8 cellular contexts compared by ENCODE assay signal in the genomic region with DNA sequence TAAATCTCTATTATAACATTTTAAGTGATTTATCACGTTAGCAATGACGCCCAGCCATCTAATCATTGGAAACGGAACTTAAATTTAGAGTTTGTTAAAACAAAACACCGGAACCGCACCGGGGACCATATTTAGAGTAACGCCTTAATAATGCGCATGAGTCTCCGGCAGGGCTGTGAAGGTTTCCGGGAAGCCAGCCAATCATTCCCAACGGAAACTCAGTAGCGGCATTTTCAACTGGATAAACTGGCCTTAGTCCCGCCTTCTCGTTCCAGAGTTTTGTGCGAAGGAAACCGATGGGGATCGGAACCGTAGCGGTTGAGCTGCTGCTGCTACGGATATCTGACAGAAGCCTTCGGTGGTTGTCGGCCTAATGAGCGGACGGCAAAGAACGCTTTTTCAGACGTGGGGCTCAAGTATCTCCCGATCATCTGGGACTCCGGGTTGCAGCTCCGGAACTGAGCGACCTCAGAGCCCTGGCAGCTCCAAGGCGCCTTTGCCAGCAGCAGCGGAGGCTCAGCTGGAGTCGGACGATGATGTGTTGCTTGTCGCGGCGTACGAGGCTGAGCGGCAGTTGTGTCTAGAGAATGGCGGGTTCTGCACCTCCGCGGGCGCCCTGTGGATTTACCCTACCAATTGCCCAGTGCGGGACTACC. TPM values are rescaled to one million over a fixed set of nuclear protein-coding genes. Genes with fewer than 3 reads are reported as not detected.
DNase-seq lines count a peak whose midpoint lies in the region; ATAC-seq, FAIRE-seq and TF ChIP-seq lines count a peak whose summit lies in the region.

A gene with protein sequence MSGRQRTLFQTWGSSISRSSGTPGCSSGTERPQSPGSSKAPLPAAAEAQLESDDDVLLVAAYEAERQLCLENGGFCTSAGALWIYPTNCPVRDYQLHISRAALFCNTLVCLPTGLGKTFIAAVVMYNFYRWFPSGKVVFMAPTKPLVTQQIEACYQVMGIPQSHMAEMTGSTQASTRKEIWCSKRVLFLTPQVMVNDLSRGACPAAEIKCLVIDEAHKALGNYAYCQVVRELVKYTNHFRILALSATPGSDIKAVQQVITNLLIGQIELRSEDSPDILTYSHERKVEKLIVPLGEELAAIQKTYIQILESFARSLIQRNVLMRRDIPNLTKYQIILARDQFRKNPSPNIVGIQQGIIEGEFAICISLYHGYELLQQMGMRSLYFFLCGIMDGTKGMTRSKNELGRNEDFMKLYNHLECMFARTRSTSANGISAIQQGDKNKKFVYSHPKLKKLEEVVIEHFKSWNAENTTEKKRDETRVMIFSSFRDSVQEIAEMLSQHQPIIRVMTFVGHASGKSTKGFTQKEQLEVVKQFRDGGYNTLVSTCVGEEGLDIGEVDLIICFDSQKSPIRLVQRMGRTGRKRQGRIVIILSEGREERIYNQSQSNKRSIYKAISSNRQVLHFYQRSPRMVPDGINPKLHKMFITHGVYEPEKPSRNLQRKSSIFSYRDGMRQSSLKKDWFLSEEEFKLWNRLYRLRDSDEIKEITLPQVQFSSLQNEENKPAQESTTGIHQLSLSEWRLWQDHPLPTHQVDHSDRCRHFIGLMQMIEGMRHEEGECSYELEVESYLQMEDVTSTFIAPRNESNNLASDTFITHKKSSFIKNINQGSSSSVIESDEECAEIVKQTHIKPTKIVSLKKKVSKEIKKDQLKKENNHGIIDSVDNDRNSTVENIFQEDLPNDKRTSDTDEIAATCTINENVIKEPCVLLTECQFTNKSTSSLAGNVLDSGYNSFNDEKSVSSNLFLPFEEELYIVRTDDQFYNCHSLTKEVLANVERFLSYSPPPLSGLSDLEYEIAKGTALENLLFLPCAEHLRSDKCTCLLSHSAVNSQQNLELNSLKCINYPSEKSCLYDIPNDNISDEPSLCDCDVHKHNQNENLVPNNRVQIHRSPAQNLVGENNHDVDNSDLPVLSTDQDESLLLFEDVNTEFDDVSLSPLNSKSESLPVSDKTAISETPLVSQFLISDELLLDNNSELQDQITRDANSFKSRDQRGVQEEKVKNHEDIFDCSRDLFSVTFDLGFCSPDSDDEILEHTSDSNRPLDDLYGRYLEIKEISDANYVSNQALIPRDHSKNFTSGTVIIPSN (N-terminal part only) (plus strand): TSS at position 272 of the 656 bp plus-strand sequence. CDS start 102 bp downstream, at position 374.

- no peaks in the 10 kb centered on the region for H3K27me3 ChIP-seq in MG63

- no peaks in the 10 kb centered on the region for H3K9me3 ChIP-seq in MG63

- H3K9me3 Mint-ChIP-seq in nephron progenitor cell, result no peaks in the 10 kb centered on the region
- H3K9me3 Mint-ChIP-seq in stimulated activated naive CD8-positive, alpha-beta T cell treated with anti-CD3 and anti-CD28 coated beads, Interleukin-15, amount 100 ng/mL, for 72 hours, result no peaks in the 10 kb centered on the region

- peaks cover 46% of the 10 kb centered on the region for H3K4me1 Mint-ChIP-seq in nephron progenitor cell
- H3K4me1 Mint-ChIP-seq in stimulated activated naive CD8-positive, alpha-beta T cell treated with anti-CD3 and anti-CD28 coated beads, Interleukin-15, amount 100 ng/mL, for 72 hours, result peaks cover 26% of the 10 kb centered on the region

- H3K4me3 ChIP-seq in MG63 (peak within 1 kb of the TSS; percentile 89), fibroblast of the aortic adventitia (ENCODE audit: low read depth, low read length) (peak within 1 kb of the TSS; percentile 80)

- DNase-seq in EH (ENCODE audit: low read depth) (peak; percentile 97), H54 (ENCODE audit: insufficient read length, low spot score) (peak; percentile 36), MG63 (peak; percentile 88), SHP77 treated with DMSO at 0.1 percent for 48 hours (lab: John Stamatoyannopoulos, UW) (peak; percentile 94), fibroblast of the aortic adventitia (ENCODE audit: low read depth) (peak; percentile 99), nephron progenitor cell (peak; percentile 82)
- peak; percentile 93 for DNase-seq in activated effector memory CD4-positive, alpha-beta T cell treated with anti-CD3 and anti-CD28 coated beads, Interleukin-2, amount 50 U/mL, for 16 hours
- peak; percentile 78 to 87 for DNase-seq in stimulated activated naive CD8-positive, alpha-beta T cell treated with anti-CD3 and anti-CD28 coated beads, Interleukin-15, amount 100 ng/mL, for 72 hours

- ATAC-seq in stimulated activated naive CD8-positive, alpha-beta T cell treated with anti-CD3 and anti-CD28 coated beads, Interleukin-15, amount 100 ng/mL, for 72 hours, result peak; percentile 55

- peaks cover 6% of the 10 kb centered on the region for H3K36me3 Mint-ChIP-seq in nephron progenitor cell (ENCODE audit: low read depth)

- peaks cover 3% of the 10 kb centered on the region for H3K27me3 Mint-ChIP-seq in nephron progenitor cell (ENCODE audit: low read depth, poor library complexity)
- H3K27me3 Mint-ChIP-seq in stimulated activated naive CD8-positive, alpha-beta T cell treated with anti-CD3 and anti-CD28 coated beads, Interleukin-15, amount 100 ng/mL, for 72 hours, result no peaks in the 10 kb centered on the region

- H3K27ac Mint-ChIP-seq in nephron progenitor cell, result peak within 1 kb of the TSS; percentile 100
- H3K27ac Mint-ChIP-seq in stimulated activated naive CD8-positive, alpha-beta T cell treated with anti-CD3 and anti-CD28 coated beads, Interleukin-15, amount 100 ng/mL, for 72 hours, result peak within 1 kb of the TSS; percentile 99 to 100

- H3K36me3 ChIP-seq in MG63, result no peaks in the 10 kb centered on the region; the same call in 1 of the 2 replicates

- peak within 1 kb of the TSS; percentile 99 for H3K4me3 Mint-ChIP-seq in nephron progenitor cell
- peak within 1 kb of the TSS; percentile 96 to 100 for H3K4me3 Mint-ChIP-seq in stimulated activated naive CD8-positive, alpha-beta T cell treated with anti-CD3 and anti-CD28 coated beads, Interleukin-15, amount 100 ng/mL, for 72 hours

- TF ChIP-seq POLR2A in H54 (IDR thresholded peaks at IDR 0.05; ENCODE audit: low read depth, low read length), result peak; percentile 58

- TF ChIP-seq CTCF in fibroblast of the aortic adventitia (IDR thresholded peaks at IDR 0.05; ENCODE audit: insufficient read depth, low read length) (no peak), nephron progenitor cell (IDR thresholded peaks at IDR 0.05) (no peak)

- peak; percentile 96 for FAIRE-seq in H54 (lab: Jason Lieb, UNC)

RNA-seq across cellular contexts. Expression of the gene that starts here (rescaled TPM):
- total RNA-seq in MG63 (2014; rRNA removed; shearing (Covaris generic); ENCODE audit: low replicate concordance), result 2.2 and 6.1 TPM in 2 replicates
- total RNA-seq in fibroblast of the aortic adventitia (ENCODE audit: low replicate concordance), result 12.7 and 13.9 TPM in 2 replicates

Comparison
In these comparisons a context has a peak if more than half of its experiments do, and no peak if none do; other contexts are left out.
1. Peak in every context shown above with its lines: DNase-seq, ATAC-seq and H3K4me3 ChIP-seq.
2. DNase-seq: peak in every context shown above with its lines; median percentile 99 in fibroblast of the aortic adventitia; 97 in EH; 94 in SHP77 treated with DMSO at 0.1 percent for 48 hours; 93 in activated effector memory CD4-positive, alpha-beta T cell treated with anti-CD3 and anti-CD28 coated beads, Interleukin-2, amount 50 U/mL, for 16 hours; 88 in MG63; 82 in stimulated activated naive CD8-positive, alpha-beta T cell treated with anti-CD3 and anti-CD28 coated beads, Interleukin-15, amount 100 ng/mL, for 72 hours; 82 in nephron progenitor cell; 36 in H54.